In genomic region chr12:114241973-114242434, GRCh38 we compare ENCODE assay signal across 22 cellular contexts.
DNase-seq lines count a peak whose midpoint lies in the region; ATAC-seq and TF ChIP-seq lines count a peak whose summit lies in the region.
"Had no signal": no experiment of that assay in that cellular context is flagged by ENCODE, and none has a peak within 500 bp of the region (broad histone marks: within the 10 kb centered on the region; RNA-seq: fewer than 3 reads in every experiment).

No MANE protein-coding gene starts in this region.

- H3K4me3 ChIP-seq in PC-3 (ENCODE audit: low read length): no peak overlapping the region
- no peak overlapping the region for H3K4me3 ChIP-seq in mesenchymal stem cell (ENCODE audit: insufficient read depth in 1 of 2, low read depth in 1 of 2, low read length in 2 of 2)
- H3K4me3 ChIP-seq: SJSA1, smooth muscle cell, tibial nerve had no signal

- no peaks in the 10 kb centered on the region for H3K9me3 Mint-ChIP-seq in activated CD8-positive, alpha-beta memory T cell treated with anti-CD3 and anti-CD28 coated beads, Interleukin-2, amount 10 ng/mL, durations not matched to agents 7 days and 5 days (ENCODE audit: low read depth)

- H4K20me1 ChIP-seq in PC-3 (ENCODE audit: low read length): no peaks in the 10 kb centered on the region

- H2AFZ ChIP-seq in PC-3 (ENCODE audit: low read length) (no peak overlapping the region), mesenchymal stem cell (ENCODE audit: low read depth, low read length) (no peak overlapping the region)

- no peak overlapping the region for H3K4me2 ChIP-seq in PC-3 (ENCODE audit: low read length)
- no peak overlapping the region for H3K4me2 ChIP-seq in mesenchymal stem cell (ENCODE audit: low read length, poor library complexity, severe bottlenecking)
- H3K4me2 ChIP-seq: smooth muscle cell had no signal

- no peak overlapping the region for H2AK5ac ChIP-seq in mesenchymal stem cell (ENCODE audit: low read length, severe bottlenecking)

- intact Hi-C loops in PC-3 (cut with micrococcal nuclease): no loop called here

- WGBS in mesenchymal stem cell: 94% methylated on average over 4 of the region's 4 CpGs

- ATAC-seq in HG02798 (IDR thresholded peaks at IDR 0.05; ENCODE audit: poor library complexity, unreplicated experiment) (peak; percentile 43), PC-3 (no peak)
- no peak for ATAC-seq in activated CD8-positive, alpha-beta memory T cell treated with anti-CD3 and anti-CD28 coated beads, Interleukin-2, amount 10 ng/mL, durations not matched to agents 7 days and 5 days
- ATAC-seq: activated T-cell treated with anti-CD3 and anti-CD28 coated beads, Interleukin-2, amount 50 U/mL, for 72 hours; stimulated activated naive CD8-positive, alpha-beta T cell treated with anti-CD3 and anti-CD28 coated beads, Interleukin-15, Interleukin-2, amounts not matched to agents 100 U/mL and 50 U/mL, for 24 hours had no signal

- H3K27ac ChIP-seq in PC-3 (ENCODE audit: low read length) (no peak overlapping the region), mesenchymal stem cell (ENCODE audit: low read length, poor library complexity, severe bottlenecking) (no peak overlapping the region), RWPE1 (no peak overlapping the region)
- H3K27ac ChIP-seq: SJSA1, tibial nerve had no signal

- no peaks in the 10 kb centered on the region for H3F3A ChIP-seq in PC-3 (ENCODE audit: low read length, unreplicated experiment)

- TF ChIP-seq CTCF in PC-3 (conservative IDR thresholded peaks at IDR 0.05; ENCODE audit: low read depth, low read length) (no peak), RWPE1 (conservative IDR thresholded peaks at IDR 0.05; ENCODE audit: low read depth) (no peak)

- H3K4ac ChIP-seq in mesenchymal stem cell (ENCODE audit: low read depth in 1 of 2, low read length in 2 of 2): no peak overlapping the region

- peak; percentile 45 for DNase-seq in ELF-1 (ENCODE audit: low read depth, low spot score)
- DNase-seq in PC-3: peak; percentile 2
- no peak for DNase-seq in mesenchymal stem cell
- DNase-seq in pons (ENCODE audit: low spot score): no peak
- DNase-seq in RWPE1 (ENCODE audit: low spot score): no peak
- no peak for DNase-seq in activated CD8-positive, alpha-beta memory T cell treated with anti-CD3 and anti-CD28 coated beads, Interleukin-2, amount 10 ng/mL, durations not matched to agents 7 days and 5 days
- DNase-seq: activated CD4-positive, CD25-positive, alpha-beta regulatory T cell; activated naive CD4-positive, alpha-beta T cell treated with anti-CD3 and anti-CD28 coated beads, Interleukin-2, amount 10 ng/mL, durations not matched to agents 7 days and 5 days; activated T-cell treated with anti-CD3 and anti-CD28 coated beads, Interleukin-2, amount 50 U/mL, for 72 hours; aorta; COR-L47; EL; NCI-H1417; NCI-H510A treated with DMSO at 0.1 percent for 48 hours; stimulated activated CD4-positive, alpha-beta T cell treated with anti-CD3 and anti-CD28 coated beads, Interleukin-2, amount 100 ng/mL, for 48 hours; stimulated activated naive CD8-positive, alpha-beta T cell treated with anti-CD3 and anti-CD28 coated beads, Interleukin-15, Interleukin-2, amounts not matched to agents 100 U/mL and 50 U/mL, for 24 hours had no signal

- H2BK120ac ChIP-seq in mesenchymal stem cell (ENCODE audit: low read depth, low read length): no peak overlapping the region

- no peak overlapping the region for H3K18ac ChIP-seq in mesenchymal stem cell (ENCODE audit: low read depth in 1 of 2, low read length in 2 of 2)

- H3K79me1 ChIP-seq in mesenchymal stem cell (replicated peaks; ENCODE audit: low read length, poor library complexity, severe bottlenecking): no peaks in the 10 kb centered on the region

- no peak overlapping the region for H3K27ac Mint-ChIP-seq in activated CD8-positive, alpha-beta memory T cell treated with anti-CD3 and anti-CD28 coated beads, Interleukin-2, amount 10 ng/mL, durations not matched to agents 7 days and 5 days
- H3K27ac Mint-ChIP-seq: activated naive CD4-positive, alpha-beta T cell treated with anti-CD3 and anti-CD28 coated beads, Interleukin-2, amount 10 ng/mL, durations not matched to agents 7 days and 5 days; activated T-cell treated with anti-CD3 and anti-CD28 coated beads, Interleukin-2, amount 50 U/mL, for 72 hours; B cell had no signal

- H3K4me3 Mint-ChIP-seq in activated CD8-positive, alpha-beta memory T cell treated with anti-CD3 and anti-CD28 coated beads, Interleukin-2, amount 10 ng/mL, durations not matched to agents 7 days and 5 days: no peak overlapping the region
- H3K4me3 Mint-ChIP-seq: activated naive CD4-positive, alpha-beta T cell treated with anti-CD3 and anti-CD28 coated beads, Interleukin-2, amount 10 ng/mL, durations not matched to agents 7 days and 5 days; activated T-cell treated with anti-CD3 and anti-CD28 coated beads, Interleukin-2, amount 50 U/mL, for 72 hours; B cell; central memory CD8-positive, alpha-beta T cell had no signal

- H3K36me3 Mint-ChIP-seq in activated CD8-positive, alpha-beta memory T cell treated with anti-CD3 and anti-CD28 coated beads, Interleukin-2, amount 10 ng/mL, durations not matched to agents 7 days and 5 days: no peaks in the 10 kb centered on the region
- H3K36me3 Mint-ChIP-seq: activated naive CD4-positive, alpha-beta T cell treated with anti-CD3 and anti-CD28 coated beads, Interleukin-2, amount 10 ng/mL, durations not matched to agents 7 days and 5 days had no signal

- peak overlapping the region; percentile 66 for H4K91ac ChIP-seq in mesenchymal stem cell (ENCODE audit: low read length)

- H4K8ac ChIP-seq in mesenchymal stem cell (ENCODE audit: low read length): no peak overlapping the region

- H3K9me3 ChIP-seq in PC-3 (ENCODE audit: low read length) (0 out of 2 replicates have a peak, but pooled peaks cover 4% of the 10 kb centered on the region), mesenchymal stem cell (ENCODE audit: control insufficient read depth, low read length) (peaks cover 6% of the 10 kb centered on the region)
- H3K9me3 ChIP-seq: SJSA1 had no signal

- H3K27me3 ChIP-seq in PC-3 (ENCODE audit: low read length) (peaks cover 25% of the 10 kb centered on the region), mesenchymal stem cell (ENCODE audit: control insufficient read depth in 1 of 2, insufficient read depth in 1 of 2, low read length in 2 of 2) (peaks cover 0 to 55% of the 10 kb centered on the region in 2 experiments)
- H3K27me3 ChIP-seq: SJSA1, tibial nerve had no signal

- no peaks in the 10 kb centered on the region for H3K36me3 ChIP-seq in PC-3 (ENCODE audit: low read depth, low read length)
- no peaks in the 10 kb centered on the region for H3K36me3 ChIP-seq in mesenchymal stem cell (ENCODE audit: control insufficient read depth in 1 of 2, insufficient read depth in 2 of 2, low read depth in 1 of 2, low read length in 2 of 2)
- H3K36me3 ChIP-seq: SJSA1, tibial nerve had no signal

- no peaks in the 10 kb centered on the region for H3K9me2 ChIP-seq in PC-3 (replicated peaks; ENCODE audit: low read length)

- no peak overlapping the region for H2BK5ac ChIP-seq in mesenchymal stem cell (ENCODE audit: low read depth, low read length, poor library complexity, severe bottlenecking)

- H2BK15ac ChIP-seq in mesenchymal stem cell (ENCODE audit: low read depth, poor library complexity, severe bottlenecking): no peak overlapping the region

- H3K9ac ChIP-seq in PC-3 (ENCODE audit: low read length) (no peak overlapping the region), mesenchymal stem cell (ENCODE audit: low read length) (no peak overlapping the region)

- BruUV-seq in PC-3 (replicated peaks; lab: Mats Ljungman, UMichigan): no TSS peak

- H3K4me1 ChIP-seq in PC-3 (ENCODE audit: insufficient read depth, low read length) (no peaks in the 10 kb centered on the region), mesenchymal stem cell (ENCODE audit: control insufficient read depth, insufficient read depth, low read depth, low read length) (no peaks in the 10 kb centered on the region)
- H3K4me1 ChIP-seq: SJSA1, tibial nerve had no signal

- CTCF ChIA-PET in PC-3 (lab: Charles Lee) (no interaction called here), RWPE1 (lab: Yijun Ruan, JAX) (no interaction called here)
- CTCF ChIA-PET in activated CD8-positive, alpha-beta memory T cell treated with anti-CD3 and anti-CD28 coated beads, Interleukin-2, amount 10 ng/mL, durations not matched to agents 7 days and 5 days (lab: Charles Lee): no interaction called here

- H2BK12ac ChIP-seq in mesenchymal stem cell (ENCODE audit: low read length in 2 of 2): no peak overlapping the region

- no peaks in the 10 kb centered on the region for H3K79me2 ChIP-seq in PC-3 (ENCODE audit: low read length)

- no peak overlapping the region for H3K14ac ChIP-seq in mesenchymal stem cell (ENCODE audit: low read length in 2 of 2)

- H3K4me1 Mint-ChIP-seq in activated CD8-positive, alpha-beta memory T cell treated with anti-CD3 and anti-CD28 coated beads, Interleukin-2, amount 10 ng/mL, durations not matched to agents 7 days and 5 days: no peaks in the 10 kb centered on the region
- H3K4me1 Mint-ChIP-seq: activated naive CD4-positive, alpha-beta T cell treated with anti-CD3 and anti-CD28 coated beads, Interleukin-2, amount 10 ng/mL, durations not matched to agents 7 days and 5 days; B cell; central memory CD8-positive, alpha-beta T cell had no signal

- no peaks in the 10 kb centered on the region for H3K27me3 Mint-ChIP-seq in activated CD8-positive, alpha-beta memory T cell treated with anti-CD3 and anti-CD28 coated beads, Interleukin-2, amount 10 ng/mL, durations not matched to agents 7 days and 5 days
- H3K27me3 Mint-ChIP-seq: activated naive CD4-positive, alpha-beta T cell treated with anti-CD3 and anti-CD28 coated beads, Interleukin-2, amount 10 ng/mL, durations not matched to agents 7 days and 5 days had no signal

- H3K23ac ChIP-seq in mesenchymal stem cell (ENCODE audit: low read length in 2 of 2): no peak overlapping the region

- POLR2A ChIA-PET in PC-3 (lab: Charles Lee; ENCODE audit: unreplicated experiment) (no interaction called here), RWPE1 (lab: Yijun Ruan, JAX; ENCODE audit: low non-redundant PET) (no interaction called here)

Comparison
In these comparisons a context has a peak if more than half of its experiments do, and no peak if none do; other contexts are left out.
1. DNase-seq: peak in ELF-1 (single experiment) and PC-3 (single experiment); none in mesenchymal stem cell (single experiment), pons (single experiment), RWPE1 (single experiment) and activated CD8-positive, alpha-beta memory T cell treated with anti-CD3 and anti-CD28 coated beads, Interleukin-2, amount 10 ng/mL, durations not matched to agents 7 days and 5 days (single experiment).